In genomic region chr2:62968168-62968567, GRCh38 we compare ENCODE assay signal across 32 cellular contexts.
"Had no signal": no experiment of that assay in that cellular context is flagged by ENCODE, and none has a peak within 500 bp of the region (broad histone marks: within the 10 kb centered on the region; RNA-seq: fewer than 3 reads in every experiment).

No MANE protein-coding gene starts in this region.

- H3K4me1 Mint-ChIP-seq: immature natural killer cell; memory B cell; mesothelial cell of epicardium; naive B cell; stimulated activated effector memory CD8-positive, alpha-beta T cell treated with anti-CD3 and anti-CD28 coated beads, Interleukin-12 subunit alpha, Interleukin-12 subunit beta, amount 100 ng/mL, for 72 hours had no signal

- H3K9ac ChIP-seq: parathyroid adenoma had no signal

- H3K79me2 ChIP-seq: parathyroid adenoma had no signal

- H3K27me3 Mint-ChIP-seq: effector memory CD8-positive, alpha-beta T cell; memory B cell; naive B cell; natural killer cell treated with Interleukin-12 subunit alpha and Interleukin-12 subunit beta and Interleukin-15 and Interleukin-18, amount 100 ng/mL, for 72 hours had no signal

- H3K27ac ChIP-seq: coronary artery, esophagus muscularis mucosa, lower lobe of right lung, parathyroid adenoma, right atrium auricular region, thoracic aorta, tibial nerve, upper lobe of left lung had no signal

- H3K9me3 Mint-ChIP-seq: effector memory CD8-positive, alpha-beta T cell; immature natural killer cell; memory B cell; mesothelial cell of epicardium; naive B cell; natural killer cell treated with Interleukin-12 subunit alpha and Interleukin-12 subunit beta and Interleukin-15 and Interleukin-18, amount 100 ng/mL, for 72 hours; neural crest cell; stimulated activated effector memory CD8-positive, alpha-beta T cell treated with anti-CD3 and anti-CD28 coated beads, Interleukin-12 subunit alpha, Interleukin-12 subunit beta, amount 100 ng/mL, for 72 hours had no signal

- H3K4me3 ChIP-seq: coronary artery, esophagus muscularis mucosa, lower lobe of right lung, mucosa of descending colon, right atrium auricular region, smooth muscle cell, thoracic aorta, tibial nerve, upper lobe of left lung had no signal

- H3K36me3 ChIP-seq: esophagus muscularis mucosa, lower lobe of right lung, right atrium auricular region, thoracic aorta, upper lobe of left lung had no signal

- H3K4me2 ChIP-seq: smooth muscle cell had no signal

- H3K27me3 ChIP-seq: esophagus muscularis mucosa, right atrium auricular region, tibial nerve, upper lobe of left lung had no signal

- H3K4me3 Mint-ChIP-seq: effector memory CD8-positive, alpha-beta T cell; immature natural killer cell; memory B cell; mesothelial cell of epicardium; naive B cell; natural killer cell treated with Interleukin-12 subunit alpha and Interleukin-12 subunit beta and Interleukin-15 and Interleukin-18, amount 100 ng/mL, for 72 hours; neural crest cell; stimulated activated effector memory CD8-positive, alpha-beta T cell treated with anti-CD3 and anti-CD28 coated beads, Interleukin-12 subunit alpha, Interleukin-12 subunit beta, amount 100 ng/mL, for 72 hours had no signal

- H3K36me3 Mint-ChIP-seq: natural killer cell treated with Interleukin-12 subunit alpha and Interleukin-12 subunit beta and Interleukin-15 and Interleukin-18, amount 100 ng/mL, for 72 hours; stimulated activated effector memory CD8-positive, alpha-beta T cell treated with anti-CD3 and anti-CD28 coated beads, Interleukin-12 subunit alpha, Interleukin-12 subunit beta, amount 100 ng/mL, for 72 hours had no signal

- H3K27ac Mint-ChIP-seq: effector memory CD8-positive, alpha-beta T cell; immature natural killer cell; memory B cell; mesothelial cell of epicardium; naive B cell; natural killer cell treated with Interleukin-12 subunit alpha and Interleukin-12 subunit beta and Interleukin-15 and Interleukin-18, amount 100 ng/mL, for 72 hours; progenitor cell of endocrine pancreas; stimulated activated effector memory CD8-positive, alpha-beta T cell treated with anti-CD3 and anti-CD28 coated beads, Interleukin-12 subunit alpha, Interleukin-12 subunit beta, amount 100 ng/mL, for 72 hours had no signal

- H3K4me1 ChIP-seq: esophagus muscularis mucosa, lower lobe of right lung, parathyroid adenoma, right atrium auricular region, tibial nerve, upper lobe of left lung had no signal

- H3K9me3 ChIP-seq: esophagus muscularis mucosa, lower lobe of right lung, mucosa of descending colon, right atrium auricular region, thoracic aorta, tibial nerve, upper lobe of left lung had no signal

- FAIRE-seq: endometrium, frontal cortex, urothelium cell line had no signal

- H2AFZ ChIP-seq: parathyroid adenoma had no signal

- ATAC-seq: effector memory CD8-positive, alpha-beta T cell; left ventricle myocardium superior; lower lobe of right lung; mucosa of descending colon; natural killer cell treated with Interleukin-12 subunit alpha and Interleukin-12 subunit beta and Interleukin-15 and Interleukin-18, amount 100 ng/mL, for 72 hours; sciatic nerve; stimulated activated effector memory CD8-positive, alpha-beta T cell treated with anti-CD3 and anti-CD28 coated beads, Interleukin-12 subunit alpha, Interleukin-12 subunit beta, amount 100 ng/mL, for 72 hours; stimulated activated naive CD8-positive, alpha-beta T cell treated with anti-CD3 and anti-CD28 coated beads, Interleukin-15, Interleukin-2, amounts not matched to agents 100 U/mL and 50 U/mL, for 24 hours had no signal

- DNase-seq: central memory CD4-positive, alpha-beta T cell; dermis blood vessel endothelial cell; effector memory CD8-positive, alpha-beta T cell; hypothalamus; immature natural killer cell; islet precursor cell; left ventricle myocardium superior; lower lobe of right lung; mucosa of descending colon; naive B cell; stimulated activated CD4-positive, alpha-beta T cell treated with anti-CD3 and anti-CD28 coated beads, Interleukin-12 subunit alpha, Interleukin-12 subunit beta, amount 100 ng/mL, for 4 hours; stimulated activated CD4-positive, alpha-beta T cell treated with anti-CD3 and anti-CD28 coated beads, Interleukin-1b, Interleukin-23, amount 100 ng/mL, for 48 hours; stimulated activated CD4-positive, alpha-beta T cell treated with anti-CD3 and anti-CD28 coated beads, Interleukin-4, amount 100 ng/mL, for 24 hours; stimulated activated naive CD8-positive, alpha-beta T cell treated with anti-CD3 and anti-CD28 coated beads, Interleukin-15, Interleukin-2, amounts not matched to agents 100 U/mL and 50 U/mL, for 24 hours; upper lobe of left lung had no signal
